Comparison of ENCODE assay signal across 8 cellular contexts in the genomic region with DNA sequence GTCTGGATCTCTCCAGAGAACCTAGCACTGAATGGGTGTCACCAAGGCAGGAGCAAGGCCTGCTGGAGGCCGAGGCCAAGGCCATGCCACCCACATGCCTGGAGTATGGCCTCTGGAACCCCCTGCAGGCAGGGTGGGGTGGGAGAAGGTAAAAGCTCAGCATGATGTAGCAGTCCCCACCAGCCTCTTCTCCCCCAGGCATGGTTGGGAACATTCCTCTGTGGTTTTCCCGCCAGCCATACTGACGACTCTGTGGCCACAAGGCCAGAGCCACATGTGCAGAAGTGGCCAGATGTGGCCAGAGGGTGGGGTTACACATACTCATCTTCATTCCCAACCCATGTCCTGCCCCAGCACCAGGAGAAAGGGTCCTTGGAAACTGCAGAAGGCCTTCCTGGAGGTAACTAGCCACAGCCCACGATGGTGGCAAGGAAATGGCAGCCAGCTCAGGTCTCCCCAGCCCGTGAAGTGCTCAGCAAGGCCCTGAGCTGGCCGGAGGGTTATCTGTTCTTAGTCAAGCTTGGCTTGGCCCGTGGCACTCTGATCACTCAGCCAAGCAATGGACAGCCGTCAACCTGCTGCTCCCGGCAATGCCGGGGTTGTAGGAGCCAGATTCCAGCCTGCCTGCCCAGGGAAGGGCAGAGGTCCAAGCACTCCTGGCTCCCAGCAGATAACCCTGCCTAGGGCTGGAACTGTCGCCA. TPM values are rescaled to one million over a fixed set of nuclear protein-coding genes. Genes with fewer than 3 reads are reported as not detected.
DNase-seq lines count a peak whose midpoint lies in the region; ATAC-seq, FAIRE-seq and TF ChIP-seq lines count a peak whose summit lies in the region.

No MANE protein-coding gene starts in this region.

- no peak for TF ChIP-seq CTCF in heart right ventricle (IDR thresholded peaks at IDR 0.05)
- TF ChIP-seq CTCF in spleen (IDR thresholded peaks at IDR 0.05 in 8 of 11, conservative IDR thresholded peaks at IDR 0.05 in 3 of 11): no peak

- H3K4me1 Mint-ChIP-seq in activated T-cell treated with anti-CD3 and anti-CD28 coated beads, Interleukin-2, amount 50 U/mL, for 24 hours (ENCODE audit: low read depth): peaks cover 15% of the 10 kb centered on the region

- 38 to 46% methylated on average over 11 of the region's 11 CpGs for WGBS in heart right ventricle, 2 donors
- 44 to 69% (median 53%) methylated on average over 7 to 11 of the region's 11 CpGs for WGBS in spleen, 5 donors

- DNase-seq in GM12891 (ENCODE audit: insufficient read length, low spot score) (no peak), amniotic epithelial cell (ENCODE audit: low read depth) (peak; percentile 24), heart right ventricle (peak; percentile 77 to 79), spleen (no peak), frontal cortex (ENCODE audit: low spot score in 2 of 2) (no peak)
- no peak for DNase-seq in activated T-cell treated with anti-CD3 and anti-CD28 coated beads, Interleukin-2, amount 50 U/mL, for 24 hours
- no peak for DNase-seq in activated CD4-positive, alpha-beta T cell treated with anti-CD3 and anti-CD28 coated beads, Interleukin-2, amount 50 U/mL, for 1 hour

- no peaks in the 10 kb centered on the region for H3K9me3 ChIP-seq in heart right ventricle
- H3K9me3 ChIP-seq in spleen: no peaks in the 10 kb centered on the region

- no peak for TF ChIP-seq POLR2A in GM12891 (IDR thresholded peaks at IDR 0.05; ENCODE audit: low read depth, low read length)
- no peak for TF ChIP-seq POLR2A in spleen (IDR thresholded peaks at IDR 0.05)

- H3K27me3 ChIP-seq in heart right ventricle (no peaks in the 10 kb centered on the region), spleen (replicated peaks in 1 of 7) (no peaks in the 10 kb centered on the region)

- no peaks in the 10 kb centered on the region for H3K27me3 Mint-ChIP-seq in activated T-cell treated with anti-CD3 and anti-CD28 coated beads, Interleukin-2, amount 50 U/mL, for 24 hours

- peaks cover 20 to 90% (median 59%) of the 10 kb centered on the region in 9 donors for H3K4me1 ChIP-seq in heart right ventricle
- H3K4me1 ChIP-seq in spleen: peaks cover 20 to 62% (median 49%) of the 10 kb centered on the region in 6 donors

- H3K4me3 ChIP-seq in heart right ventricle (no peak overlapping the region), spleen (no peak overlapping the region)

- no peak overlapping the region for H3K27ac Mint-ChIP-seq in activated T-cell treated with anti-CD3 and anti-CD28 coated beads, Interleukin-2, amount 50 U/mL, for 24 hours

- ATAC-seq in heart right ventricle: peak; percentile 54 to 90 (median 78)
- ATAC-seq in HG03039 (IDR thresholded peaks at IDR 0.05; ENCODE audit: unreplicated experiment): no peak

- peak overlapping the region in 9 of 10 donors; percentile 85 to 97 (median 93) for H3K27ac ChIP-seq in heart right ventricle
- peak overlapping the region; percentile 27 to 90 (median 86) for H3K27ac ChIP-seq in spleen

- peaks cover 0 to 45% (median 13%) of the 10 kb centered on the region in 9 donors for H3K36me3 ChIP-seq in heart right ventricle
- H3K36me3 ChIP-seq in spleen: peaks cover 3 to 41% (median 16%) of the 10 kb centered on the region in 6 donors

- no peaks in the 10 kb centered on the region for H3K9me3 Mint-ChIP-seq in activated T-cell treated with anti-CD3 and anti-CD28 coated beads, Interleukin-2, amount 50 U/mL, for 24 hours

- intact Hi-C loops in heart right ventricle (cut with DNase I): loop anchor here in 1 of 10 donors (1.0 to 2.0 kb wide), 2 partner anchors 16 to 27 kb away; a partner anchor contains a TSS
- intact Hi-C loops in spleen (cut with DNase I; ENCODE audit: low total_unique reads): no loop called here

- FAIRE-seq in GM12891 (lab: Jason Lieb, UNC): peak; percentile 31
- no peak for FAIRE-seq in frontal cortex (lab: Jason Lieb, UNC)

- peaks cover 5% of the 10 kb centered on the region for H3K36me3 Mint-ChIP-seq in activated T-cell treated with anti-CD3 and anti-CD28 coated beads, Interleukin-2, amount 50 U/mL, for 24 hours (ENCODE audit: low read depth)

- H3K4me3 Mint-ChIP-seq in activated T-cell treated with anti-CD3 and anti-CD28 coated beads, Interleukin-2, amount 50 U/mL, for 24 hours: no peak overlapping the region

TF ChIP-seq in GM12891, 5 proteins besides CTCF, POLR2A, EP300 and RAD21:
- TF ChIP-seq TAF1 (IDR thresholded peaks at IDR 0.05; ENCODE audit: low read depth, low read length) (no peak), SPI1 (IDR thresholded peaks at IDR 0.05; ENCODE audit: low read depth, low read length) (no peak), PAX5 (IDR thresholded peaks at IDR 0.05; ENCODE audit: insufficient read depth, low read length, severe bottlenecking) (no peak), POU2F2 (IDR thresholded peaks at IDR 0.05; ENCODE audit: low read depth, low read length) (no peak), POLR2AphosphoS5 (IDR thresholded peaks at IDR 0.05; ENCODE audit: low read depth, low read length) (no peak)

RNA-seq across cellular contexts. Expression of a gene that starts 26.2 kb away (rescaled TPM):
- polyA plus RNA-seq in GM12891 (2012; ENCODE audit: low read depth, missing spikeins): 16.4 TPM
- total RNA-seq in heart right ventricle: 10 to 100 TPM; 55.2 to 85.4 (median 68.3) TPM
- 10 to 100 TPM; 56.3 to 63.7 TPM for polyA plus RNA-seq in heart right ventricle
- total RNA-seq in spleen: 10 to 100 TPM; 42.3 to 72.9 (median 59.4) TPM
- polyA plus RNA-seq in spleen: 10 to 100 TPM; 18.5 to 39.9 (median 22.4) TPM
- total RNA-seq in frontal cortex: 87.6 TPM

RNA-seq across cellular contexts. Expression of a gene that starts 26.7 kb away (rescaled TPM):
- 40.9 TPM for polyA plus RNA-seq in GM12891 (2012; ENCODE audit: low read depth, missing spikeins)
- total RNA-seq in heart right ventricle (10 to 100 TPM; 28.9 to 47.3 (median 32.9) TPM), spleen (10 to 100 TPM; 24.9 to 49.2 (median 39.2) TPM), frontal cortex (11.4 TPM)
- polyA plus RNA-seq in heart right ventricle (100 to 1,000 TPM in 1 of 2 donors, 10 to 100 TPM in 1; 78.0 to 114 TPM), spleen (10 to 100 TPM; 28.9 to 36.8 (median 35.9) TPM)

RNA-seq across cellular contexts. Expression of a gene that starts 30.8 kb away (rescaled TPM):
- polyA plus RNA-seq in GM12891 (2012; ENCODE audit: low read depth, missing spikeins): 33.3 TPM
- total RNA-seq in heart right ventricle: 10 to 100 TPM; 37.9 to 60.7 (median 43.8) TPM
- 10 to 100 TPM; 25.2 to 41.7 TPM for polyA plus RNA-seq in heart right ventricle
- 10 to 100 TPM; 21.6 to 43.1 (median 39.4) TPM for total RNA-seq in spleen
- 10 to 100 TPM; 18.9 to 30.4 (median 22.4) TPM for polyA plus RNA-seq in spleen
- total RNA-seq in frontal cortex: 26.5 TPM

RNA-seq across cellular contexts. Expression of a gene that starts 44.5 kb away (rescaled TPM):
- polyA plus RNA-seq in GM12891 (2012; ENCODE audit: low read depth, missing spikeins): 6.7 TPM
- total RNA-seq in heart right ventricle: 1 to 10 TPM in 4 of 10 donors, under 1 TPM in 6; 0.49 to 1.9 (median 0.74) TPM
- polyA plus RNA-seq in heart right ventricle: under 1 TPM; 0.28 to 0.37 TPM
- total RNA-seq in spleen: 1 to 10 TPM; 1.3 to 4.1 (median 1.8) TPM
- polyA plus RNA-seq in spleen: 1 to 10 TPM in 2 of 3 donors, under 1 TPM in 1; 0.83 to 1.0 (median 1.0) TPM
- total RNA-seq in frontal cortex: 0.82 TPM

Comparison
In these comparisons a context has a peak if more than half of its experiments do, and no peak if none do; other contexts are left out.
1. DNase-seq: peak in amniotic epithelial cell (single experiment) and heart right ventricle (2 of 2); none in GM12891 (single experiment), spleen (single experiment), frontal cortex (0 of 2), activated T-cell treated with anti-CD3 and anti-CD28 coated beads, Interleukin-2, amount 50 U/mL, for 24 hours (single experiment) and activated CD4-positive, alpha-beta T cell treated with anti-CD3 and anti-CD28 coated beads, Interleukin-2, amount 50 U/mL, for 1 hour (single experiment).